ENCODE assay signal across 1 cellular context in genomic region chr3:125024817-125025216, GRCh38.
TF ChIP-seq lines count a peak whose summit lies in the region.

No MANE protein-coding gene starts in this region.

TF ChIP-seq in SK-N-SH, 30 proteins besides CTCF, POLR2A, EP300 and RAD21 (continued from another document):
- no peak for TF ChIP-seq REST (IDR thresholded peaks at IDR 0.05; ENCODE audit: low read depth, low read length)
